15 cellular contexts compared by ENCODE assay signal in genomic region chr12:87827638-87828264, GRCh38.
DNase-seq lines count a peak whose midpoint lies in the region; ATAC-seq and TF ChIP-seq lines count a peak whose summit lies in the region.
"Had no signal": no experiment of that assay in that cellular context is flagged by ENCODE, and none has a peak within 500 bp of the region (broad histone marks: within the 10 kb centered on the region; RNA-seq: fewer than 3 reads in every experiment).

No MANE protein-coding gene starts in this region.

- no peak overlapping the region for H3K4me3 ChIP-seq in prostate gland

- 75% methylated on average over 2 of the region's 2 CpGs for WGBS in prostate gland

- H3K27ac ChIP-seq in prostate gland, result no peak overlapping the region

- H3K36me3 ChIP-seq in prostate gland, result no peaks in the 10 kb centered on the region

- ATAC-seq in esophagus mucosa, result peak; percentile 70
- peak; percentile 81 for ATAC-seq in omental fat pad (ENCODE audit: low FRiP score)
- ATAC-seq in GM19452 (IDR thresholded peaks at IDR 0.05; ENCODE audit: unreplicated experiment), result no peak
- ATAC-seq in HG03342 (IDR thresholded peaks at IDR 0.05; ENCODE audit: unreplicated experiment), result no peak
- ATAC-seq: right cardiac atrium had no signal

- H3K4me1 ChIP-seq in prostate gland (replicated peaks), result no peaks in the 10 kb centered on the region

- DNase-seq in ELR (ENCODE audit: low read depth), result peak; percentile 87
- peak; percentile 25 for DNase-seq in RPMI7951 (ENCODE audit: low read depth)
- no peak for DNase-seq in omental fat pad (ENCODE audit: low spot score)
- DNase-seq in NCI-H2196 treated with DMSO at 0.1 percent for 48 hours (lab: John Stamatoyannopoulos, UW; ENCODE audit: unreplicated experiment), result no peak
- DNase-seq in prostate gland (ENCODE audit: low spot score), result no peak
- DNase-seq: activated T-cell treated with anti-CD3 and anti-CD28 coated beads for 4 hours; CD4-positive, alpha-beta T cell; NCI-H1048; NCI-H446; right cardiac atrium; Right ventricle myocardium superior; substantia nigra had no signal

- TF ChIP-seq CTCF in omental fat pad (IDR thresholded peaks at IDR 0.05) (no peak), prostate gland (IDR thresholded peaks at IDR 0.05) (no peak)

- intact Hi-C loops in prostate gland (cut with DNase I), result no loop called here

- no peak for TF ChIP-seq POLR2A in prostate gland (IDR thresholded peaks at IDR 0.05)

- no peaks in the 10 kb centered on the region for H3K9me3 ChIP-seq in prostate gland

- H3K27me3 ChIP-seq in prostate gland (replicated peaks; ENCODE audit: insufficient read depth), result no peaks in the 10 kb centered on the region

Comparison
In these comparisons a context has a peak if more than half of its experiments do, and no peak if none do; other contexts are left out.
1. DNase-seq: peak in ELR (single experiment) and RPMI7951 (single experiment); none in omental fat pad (single experiment), NCI-H2196 treated with DMSO at 0.1 percent for 48 hours (single experiment) and prostate gland (single experiment).
2. ATAC-seq: peak in esophagus mucosa (single experiment) and omental fat pad (single experiment); none in GM19452 (single experiment) and HG03342 (single experiment).